1 cellular context compared by ENCODE assay signal in genomic region chr7:94276797-94277196, GRCh38.
TF ChIP-seq lines count a peak whose summit lies in the region.

No MANE protein-coding gene starts in this region.

TF ChIP-seq in liver, 16 proteins besides CTCF, POLR2A, EP300 and RAD21 (continued from another document):
- TF ChIP-seq REST (IDR thresholded peaks at IDR 0.05): no peak
- no peak for TF ChIP-seq NR2F2 (IDR thresholded peaks at IDR 0.05)
- TF ChIP-seq ATF3 (IDR thresholded peaks at IDR 0.05): no peak
- no peak for TF ChIP-seq ZBTB33 (IDR thresholded peaks at IDR 0.05)
